ENCODE assay signal across 8 cellular contexts in the genomic region with DNA sequence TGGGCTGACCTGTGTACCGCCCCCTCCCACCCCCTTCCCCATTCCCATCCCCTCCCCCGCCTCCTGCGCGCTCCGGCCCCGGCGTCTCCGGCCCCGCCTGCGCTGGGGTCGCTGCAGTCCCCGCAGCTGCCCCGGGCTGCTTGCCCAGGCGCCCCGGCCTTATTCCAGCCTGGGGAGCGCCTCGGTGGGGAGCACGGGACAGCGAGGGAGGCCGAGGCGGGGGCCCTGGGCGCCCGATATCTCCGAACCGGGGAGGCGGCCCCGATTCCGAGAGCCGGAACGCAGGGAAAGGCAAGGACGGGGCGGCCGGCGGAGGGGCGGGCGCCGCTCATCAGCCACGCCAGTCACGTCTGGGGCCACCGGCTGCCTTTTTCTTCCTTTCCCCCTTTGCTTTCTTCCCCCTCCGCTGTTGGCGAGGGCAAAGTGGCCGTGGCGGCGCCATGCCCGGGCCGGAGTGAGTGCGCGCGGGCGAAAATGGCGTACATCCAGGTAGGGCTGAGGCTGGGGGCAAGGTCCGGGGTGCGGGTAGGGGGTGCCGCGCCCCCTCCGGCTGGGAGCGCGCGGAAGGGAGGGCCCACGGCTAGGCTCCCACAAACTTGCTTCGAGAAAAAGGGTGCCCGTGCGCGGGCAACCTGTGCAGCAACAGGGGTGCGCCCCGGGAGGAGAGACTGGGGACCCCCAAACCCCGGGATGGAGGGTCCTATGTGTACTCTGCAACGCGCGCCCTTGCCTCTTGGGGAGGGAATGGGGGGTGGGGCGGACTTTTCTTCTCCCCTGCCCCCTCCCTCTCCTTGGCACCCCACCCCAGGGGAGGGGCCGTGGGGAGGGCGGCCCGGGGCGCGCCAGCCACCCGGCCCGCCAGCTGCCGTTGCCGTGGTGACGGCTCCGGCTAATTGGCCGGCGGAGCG. TPM values are rescaled to one million over a fixed set of nuclear protein-coding genes. Genes with fewer than 3 reads are reported as not detected.
DNase-seq lines count a peak whose midpoint lies in the region; ATAC-seq, FAIRE-seq and TF ChIP-seq lines count a peak whose summit lies in the region.

A gene with protein sequence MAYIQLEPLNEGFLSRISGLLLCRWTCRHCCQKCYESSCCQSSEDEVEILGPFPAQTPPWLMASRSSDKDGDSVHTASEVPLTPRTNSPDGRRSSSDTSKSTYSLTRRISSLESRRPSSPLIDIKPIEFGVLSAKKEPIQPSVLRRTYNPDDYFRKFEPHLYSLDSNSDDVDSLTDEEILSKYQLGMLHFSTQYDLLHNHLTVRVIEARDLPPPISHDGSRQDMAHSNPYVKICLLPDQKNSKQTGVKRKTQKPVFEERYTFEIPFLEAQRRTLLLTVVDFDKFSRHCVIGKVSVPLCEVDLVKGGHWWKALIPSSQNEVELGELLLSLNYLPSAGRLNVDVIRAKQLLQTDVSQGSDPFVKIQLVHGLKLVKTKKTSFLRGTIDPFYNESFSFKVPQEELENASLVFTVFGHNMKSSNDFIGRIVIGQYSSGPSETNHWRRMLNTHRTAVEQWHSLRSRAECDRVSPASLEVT (plus strand): TSS at position 68 of the 908 bp plus-strand sequence. CDS start 407 bp downstream, at position 475.

- FAIRE-seq in D721Med (lab: Jason Lieb, UNC): no peak

- peaks cover 48% of the 10 kb centered on the region for H3K27me3 Mint-ChIP-seq in nephron progenitor cell (ENCODE audit: low read depth, poor library complexity)

- TF ChIP-seq CTCF in epithelial cell of proximal tubule (conservative IDR thresholded peaks at IDR 0.05; ENCODE audit: low read depth, low read length): no peak
- no peak for TF ChIP-seq CTCF in nephron progenitor cell (IDR thresholded peaks at IDR 0.05)
- TF ChIP-seq CTCF in D721Med (IDR thresholded peaks at IDR 0.05; ENCODE audit: insufficient read depth, missing control alignments): no peak

- no peak for DNase-seq in HAP-1 (ENCODE audit: low spot score in 2 of 2)
- peak; percentile 22 for DNase-seq in NOMO-1 treated with dmso at 0.1 percent for 144 hours (lab: John Stamatoyannopoulos, UW; ENCODE audit: unreplicated experiment)
- DNase-seq in epithelial cell of proximal tubule (ENCODE audit: low read depth): no peak
- peak; percentile 49 for DNase-seq in nephron progenitor cell
- no peak for DNase-seq in D721Med (ENCODE audit: insufficient read length, low spot score)

- in situ Hi-C loops in HAP-1 (cut with MboI; ENCODE audit: low sequenced_read_pairs): no loop called here

- no peaks in the 10 kb centered on the region for H3K36me3 ChIP-seq in HAP-1 (replicated peaks)

- ATAC-seq in GM19467 (IDR thresholded peaks at IDR 0.05; ENCODE audit: unreplicated experiment): no peak
- ATAC-seq in GM18517 (IDR thresholded peaks at IDR 0.05; ENCODE audit: unreplicated experiment): no peak
- no peak for ATAC-seq in GM19035 (IDR thresholded peaks at IDR 0.05; ENCODE audit: unreplicated experiment)

- peak within 1 kb of the TSS; percentile 78 for H3K4me3 Mint-ChIP-seq in nephron progenitor cell

- H3K9me3 ChIP-seq in HAP-1: no peaks in the 10 kb centered on the region

- H3K4me1 ChIP-seq in HAP-1: no peaks in the 10 kb centered on the region

- peaks cover 55% of the 10 kb centered on the region for H3K27me3 ChIP-seq in HAP-1 (ENCODE audit: low read depth)

- H3K27ac Mint-ChIP-seq in nephron progenitor cell: no peak within 1 kb of the TSS

- peaks cover 6% of the 10 kb centered on the region for H3K4me1 Mint-ChIP-seq in nephron progenitor cell

- H3K4me3 ChIP-seq in HAP-1 (peak within 1 kb of the TSS; percentile 26), epithelial cell of proximal tubule (ENCODE audit: low read depth, low read length) (peak within 1 kb of the TSS; percentile 16)

- peaks cover 3% of the 10 kb centered on the region for H3K9me3 Mint-ChIP-seq in nephron progenitor cell

- H3K36me3 Mint-ChIP-seq in nephron progenitor cell (ENCODE audit: low read depth): no peaks in the 10 kb centered on the region

RNA-seq across cellular contexts. Expression of the gene that starts here (rescaled TPM):
- 0.07 and 1.2 TPM in 2 replicates for total RNA-seq in epithelial cell of proximal tubule

Comparison
In these comparisons a context has a peak if more than half of its experiments do, and no peak if none do; other contexts are left out.
1. DNase-seq: peak in NOMO-1 treated with dmso at 0.1 percent for 144 hours (single experiment) and nephron progenitor cell (single experiment); none in HAP-1 (0 of 2), epithelial cell of proximal tubule (single experiment) and D721Med (single experiment).